ENCODE assay signal across 9 cellular contexts in the genomic region with DNA sequence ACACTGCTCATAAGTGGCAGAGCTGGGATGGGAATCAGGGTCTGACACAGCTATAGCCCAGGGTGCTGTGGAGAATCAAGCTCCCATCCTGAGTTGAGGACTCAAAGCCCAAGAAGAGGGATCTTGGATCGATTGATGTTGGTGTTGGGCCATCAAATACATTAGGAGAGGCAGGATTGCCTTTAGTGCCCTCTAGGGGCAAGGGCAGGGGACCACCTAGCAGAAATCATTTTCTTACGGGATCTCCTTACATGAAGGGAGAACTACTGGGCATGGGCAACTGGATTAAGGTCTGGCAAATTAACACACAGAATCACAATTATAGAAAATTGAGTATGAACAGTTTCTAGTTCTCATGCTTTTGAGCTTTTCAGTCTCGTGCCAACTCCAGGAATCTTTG. TPM values are rescaled to one million over a fixed set of nuclear protein-coding genes. Genes with fewer than 3 reads are reported as not detected.
DNase-seq lines count a peak whose midpoint lies in the region; ATAC-seq, FAIRE-seq and TF ChIP-seq lines count a peak whose summit lies in the region.
"Had no signal": no experiment of that assay in that cellular context is flagged by ENCODE, and none has a peak within 500 bp of the region (broad histone marks: within the 10 kb centered on the region; RNA-seq: fewer than 3 reads in every experiment).

No MANE protein-coding gene starts in this region.

- H2AFZ ChIP-seq in KMS-11 (ENCODE audit: low read depth), result no peak overlapping the region

- no peak overlapping the region for H3K27ac ChIP-seq in KMS-11
- no peak overlapping the region for H3K27ac ChIP-seq in pancreas
- H3K27ac ChIP-seq: skin epidermis had no signal

- H3K27me3 ChIP-seq in KMS-11 (ENCODE audit: insufficient read depth, low read depth), result no peaks in the 10 kb centered on the region
- H3K27me3 ChIP-seq in pancreas, result no peaks in the 10 kb centered on the region

- in situ Hi-C loops in astrocyte of the spinal cord (cut with HindIII; ENCODE audit: low sequenced_read_pairs) (no loop called here), G401 (cut with HindIII; ENCODE audit: low sequenced_read_pairs) (no loop called here)

- ATAC-seq in pancreas (peak; percentile 77 to 95 (median 83)), GM19351 (IDR thresholded peaks at IDR 0.05; ENCODE audit: unreplicated experiment) (no peak)

- H3K36me3 ChIP-seq in KMS-11 (ENCODE audit: insufficient read depth) (no peaks in the 10 kb centered on the region), pancreas (no peaks in the 10 kb centered on the region)

- FAIRE-seq in pancreas (lab: Jason Lieb, UNC), result no peak

- WGBS in pancreas, 2 donors, result 36 to 44% methylated on average over 3 of the region's 3 CpGs

- H3K79me2 ChIP-seq in KMS-11 (ENCODE audit: insufficient read depth, low read depth), result no peaks in the 10 kb centered on the region

- no peaks in the 10 kb centered on the region for H3K9me3 ChIP-seq in pancreas

- TF ChIP-seq CTCF in KMS-11 (conservative IDR thresholded peaks at IDR 0.05; ENCODE audit: low read depth, low read length) (peak; percentile 58), astrocyte of the spinal cord (IDR thresholded peaks at IDR 0.05; ENCODE audit: low read depth, low read length) (peak; percentile 26), pancreas (IDR thresholded peaks at IDR 0.05) (peak; percentile 24 to 47 (median 26))

- intact Hi-C loops in pancreas (cut with DNase I) (no loop called here), posterior cingulate gyrus (cut with DNase I) (no loop called here)

- H3K4me3 ChIP-seq in KMS-11 (IDR thresholded peaks at IDR 0.05; ENCODE audit: insufficient read depth, low read depth, low read length) (no peak overlapping the region), astrocyte of the spinal cord (ENCODE audit: low read depth, low read length) (no peak overlapping the region), pancreas (no peak overlapping the region)
- H3K4me3 ChIP-seq: skin epidermis had no signal

- H3K9ac ChIP-seq in KMS-11, result no peak overlapping the region

- no peak overlapping the region for H3K4me2 ChIP-seq in KMS-11

- H4K20me1 ChIP-seq in KMS-11 (ENCODE audit: insufficient read depth), result no peaks in the 10 kb centered on the region

- H3K4me1 ChIP-seq in KMS-11 (ENCODE audit: low read depth, poor library complexity, severe bottlenecking) (peaks cover 22% of the 10 kb centered on the region), pancreas (no peaks in the 10 kb centered on the region)

- DNase-seq in NOMO-1 treated with DMSO at 0.1 percent for 48 hours (lab: John Stamatoyannopoulos, UW; ENCODE audit: unreplicated experiment) (peak; percentile 5), NOMO-1 treated with dmso at 0.1 percent for 144 hours (lab: John Stamatoyannopoulos, UW; ENCODE audit: unreplicated experiment) (no peak), astrocyte of the spinal cord (ENCODE audit: low read depth, low spot score) (no peak), pancreas (peak in 3 of 6 donors; percentile 21 to 53 (median 38)), G401 (ENCODE audit: low spot score) (no peak), posterior cingulate gyrus (no peak)

RNA-seq across cellular contexts. Expression of gene EMSY, which starts 24.9 kb away (rescaled TPM):
- total RNA-seq in pancreas, result 10 to 100 TPM in 2 of 6 donors, 1 to 10 TPM in 4; 5.8 to 14.0 (median 8.7) TPM
- polyA plus RNA-seq in pancreas, result 1 to 10 TPM; 4.6 to 4.7 TPM
- 6.3 and 12.8 TPM in 2 replicates for total RNA-seq in G401 (2014; rRNA removed; shearing (Covaris generic))

RNA-seq across cellular contexts. Expression of gene GVQW3, which starts 38.8 kb away (rescaled TPM):
- total RNA-seq in pancreas, result 1 to 10 TPM; 2.3 to 9.1 (median 4.6) TPM
- polyA plus RNA-seq in pancreas, result 1 to 10 TPM; 1.8 to 1.9 TPM
- total RNA-seq in G401 (2014; rRNA removed; shearing (Covaris generic)), result 1.4 and 5.2 TPM in 2 replicates

RNA-seq across cellular contexts. Expression of gene THAP12, which starts 39.0 kb away (rescaled TPM):
- 10 to 100 TPM; 19.4 to 41.7 (median 31.9) TPM for total RNA-seq in pancreas
- 10 to 100 TPM; 20.1 to 22.6 TPM for polyA plus RNA-seq in pancreas
- total RNA-seq in G401 (2014; rRNA removed; shearing (Covaris generic)), result 62.3 and 82.0 TPM in 2 replicates
